ENCODE assay signal across 1 cellular context in the genomic region with DNA sequence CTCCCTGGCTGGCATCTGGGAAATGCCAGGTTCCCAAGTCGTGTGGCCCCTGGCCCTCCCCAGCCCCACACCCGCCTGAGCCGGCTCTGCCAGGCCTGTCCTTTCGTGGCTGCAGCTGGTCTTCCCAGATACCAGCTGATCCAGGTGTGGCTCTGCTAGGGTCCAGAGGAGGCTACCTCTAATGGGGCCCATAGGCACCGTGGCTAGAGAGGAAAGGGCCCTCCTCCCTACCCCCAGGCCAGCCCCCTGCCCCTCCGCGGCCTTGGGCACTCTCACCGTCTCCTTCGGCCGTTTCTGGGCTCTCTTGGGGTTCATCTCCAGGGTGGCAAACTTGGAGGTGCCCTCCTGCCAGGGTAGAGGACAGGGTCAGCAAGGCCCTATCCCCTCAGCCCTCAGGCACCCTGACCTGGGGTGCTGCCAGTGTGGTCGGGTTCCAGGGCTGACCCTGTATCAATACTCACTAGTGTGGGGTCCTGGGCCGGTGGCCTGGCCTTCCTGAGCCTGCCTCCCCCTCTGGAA.
TF ChIP-seq lines count a peak whose summit lies in the region.

No MANE protein-coding gene starts in this region.

TF ChIP-seq in HepG2, 621 proteins besides CTCF, POLR2A, EP300 and RAD21:
- TF ChIP-seq, protein P1, sequence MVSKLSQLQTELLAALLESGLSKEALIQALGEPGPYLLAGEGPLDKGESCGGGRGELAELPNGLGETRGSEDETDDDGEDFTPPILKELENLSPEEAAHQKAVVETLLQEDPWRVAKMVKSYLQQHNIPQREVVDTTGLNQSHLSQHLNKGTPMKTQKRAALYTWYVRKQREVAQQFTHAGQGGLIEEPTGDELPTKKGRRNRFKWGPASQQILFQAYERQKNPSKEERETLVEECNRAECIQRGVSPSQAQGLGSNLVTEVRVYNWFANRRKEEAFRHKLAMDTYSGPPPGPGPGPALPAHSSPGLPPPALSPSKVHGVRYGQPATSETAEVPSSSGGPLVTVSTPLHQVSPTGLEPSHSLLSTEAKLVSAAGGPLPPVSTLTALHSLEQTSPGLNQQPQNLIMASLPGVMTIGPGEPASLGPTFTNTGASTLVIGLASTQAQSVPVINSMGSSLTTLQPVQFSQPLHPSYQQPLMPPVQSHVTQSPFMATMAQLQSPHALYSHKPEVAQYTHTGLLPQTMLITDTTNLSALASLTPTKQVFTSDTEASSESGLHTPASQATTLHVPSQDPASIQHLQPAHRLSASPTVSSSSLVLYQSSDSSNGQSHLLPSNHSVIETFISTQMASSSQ (IDR thresholded peaks at IDR 0.05; ENCODE audit: low read depth) = no peak
- TF ChIP-seq, protein P1 (CRISPR knock-in tag; IDR thresholded peaks at IDR 0.05; ENCODE audit: borderline replicate concordance) = no peak
- TF ChIP-seq JUNB (CRISPR knock-in tag; IDR thresholded peaks at IDR 0.05; ENCODE audit: borderline replicate concordance) = no peak
- TF ChIP-seq MAFF (IDR thresholded peaks at IDR 0.05; ENCODE audit: low read depth, low read length) = no peak
- TF ChIP-seq ZNF30 (CRISPR knock-in tag; IDR thresholded peaks at IDR 0.05) = no peak
